28 cellular contexts compared by ENCODE assay signal in the genomic region with DNA sequence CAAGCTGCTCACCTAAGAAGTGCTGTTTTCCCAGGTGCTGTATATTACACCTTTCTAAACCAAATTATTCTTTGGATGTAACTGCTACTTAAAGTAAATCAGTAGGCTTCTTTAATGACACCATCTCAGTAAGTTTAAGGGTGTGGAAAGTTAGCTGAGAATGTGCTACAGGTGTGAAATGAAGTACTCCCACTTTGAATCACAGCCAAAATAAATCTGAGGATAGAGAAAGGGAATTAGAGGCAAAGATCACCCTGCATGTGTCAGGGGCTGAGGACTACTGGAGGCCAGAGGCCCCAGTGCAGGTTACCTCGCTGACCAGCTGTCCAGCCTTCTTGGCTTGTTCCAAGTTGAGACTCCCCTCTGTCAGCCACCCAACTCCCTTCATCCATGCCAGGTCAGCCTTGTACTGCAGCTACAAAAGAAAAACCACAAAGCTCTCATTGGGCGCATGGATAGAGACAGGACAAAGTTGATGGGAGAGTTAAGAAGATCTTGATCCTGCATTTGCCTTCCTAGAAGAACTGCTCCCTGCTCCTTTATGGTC. TPM values are rescaled to one million over a fixed set of nuclear protein-coding genes. Genes with fewer than 3 reads are reported as not detected.
"Had no signal": no experiment of that assay in that cellular context is flagged by ENCODE, and none has a peak within 500 bp of the region (broad histone marks: within the 10 kb centered on the region; RNA-seq: fewer than 3 reads in every experiment).

No MANE protein-coding gene starts in this region.

- ATAC-seq: foreskin keratinocyte; left lung; lower lobe of right lung; natural killer cell; sciatic nerve; stimulated activated naive B cell treated with anti-CD40 and anti-IgM and Interleukin-4, amounts not matched to agents 10 μg/mL and 1 μg/mL and 100 μg/mL, for 72 hours; upper lobe of right lung had no signal

- H3K27ac ChIP-seq: coronary artery, esophagus muscularis mucosa, foreskin keratinocyte, left lung, lower lobe of right lung, ovary, suprapubic skin, upper lobe of right lung, uterus had no signal

- DNase-seq: dermis blood vessel endothelial cell; effector memory CD4-positive, alpha-beta T cell; foreskin keratinocyte; glutamatergic neuron; kidney; left lung; lower lobe of right lung; natural killer cell; occipital lobe; ovary; posterior cingulate gyrus; retina; stimulated activated CD4-positive, alpha-beta T cell treated with anti-CD3 and anti-CD28 coated beads, Interleukin-2, amount 100 ng/mL, for 24 hours; stimulated activated CD4-positive, alpha-beta T cell treated with anti-CD3 and anti-CD28 coated beads, Interleukin-4, amount 100 ng/mL, for 24 hours; stimulated activated naive B cell treated with anti-CD40 and anti-IgM and Interleukin-4, amounts not matched to agents 10 μg/mL and 1 μg/mL and 100 μg/mL, for 72 hours; transverse colon; upper lobe of right lung; uterus had no signal

- H3K9me3 ChIP-seq: esophagus muscularis mucosa, left lung, lower lobe of right lung, ovary, suprapubic skin, transverse colon, upper lobe of right lung, uterus had no signal

- H3K27me3 ChIP-seq: esophagus muscularis mucosa, left lung, ovary, transverse colon, upper lobe of right lung, uterus had no signal

- H3K36me3 ChIP-seq: left lung, lower lobe of right lung, ovary, suprapubic skin, transverse colon, upper lobe of right lung, uterus had no signal

- H3K4me1 ChIP-seq: foreskin keratinocyte, left lung, lower lobe of right lung, uterus had no signal

- H3K4me3 ChIP-seq: coronary artery, esophagus muscularis mucosa, left lung, lower lobe of right lung, ovary, suprapubic skin, transverse colon, upper lobe of right lung, uterus had no signal

RNA-seq across cellular contexts. Expression of a gene that starts 35.2 kb away (rescaled TPM):
- total RNA-seq: chondrocyte, dermis blood vessel endothelial cell, endothelial cell of umbilical vein, epithelial cell of proximal tubule, esophagus muscularis mucosa, fibroblast of lung, foreskin keratinocyte, kidney, lower lobe of right lung, natural killer cell, pulmonary artery endothelial cell, sciatic nerve had no signal
- polyA plus RNA-seq: endothelial cell of umbilical vein, fibroblast of lung, foreskin keratinocyte, neural cell had no signal
